1 cellular context compared by ENCODE assay signal in the genomic region with DNA sequence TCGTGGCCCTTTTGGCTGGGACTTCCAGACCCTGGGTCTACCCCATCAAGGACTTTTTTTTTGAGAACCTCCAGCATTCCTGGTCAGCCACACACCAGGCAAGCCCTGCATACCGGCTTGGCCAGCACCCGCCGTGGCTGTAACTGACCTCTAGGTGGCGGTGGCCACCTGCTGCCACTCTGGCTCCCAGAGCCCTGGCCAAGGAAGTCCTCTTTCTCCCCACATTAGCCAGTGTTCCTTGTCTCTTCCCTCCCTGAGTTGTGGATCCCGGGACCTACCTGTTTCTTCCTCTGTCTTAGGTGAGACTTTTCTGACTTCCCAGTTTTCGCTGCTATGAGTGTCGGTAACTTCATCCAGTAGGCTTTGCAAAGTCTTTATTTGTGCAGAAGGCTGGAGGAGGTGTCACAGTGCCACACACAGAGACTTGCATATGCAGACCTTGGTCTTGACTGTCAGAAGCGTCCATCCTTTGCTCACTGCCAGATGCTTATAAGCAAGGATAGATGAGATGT.
TF ChIP-seq lines count a peak whose summit lies in the region.

No MANE protein-coding gene starts in this region.

TF ChIP-seq in HepG2, 621 proteins besides CTCF, POLR2A, EP300 and RAD21 (continued from another document and continues in another):
- TF ChIP-seq, protein P1, sequence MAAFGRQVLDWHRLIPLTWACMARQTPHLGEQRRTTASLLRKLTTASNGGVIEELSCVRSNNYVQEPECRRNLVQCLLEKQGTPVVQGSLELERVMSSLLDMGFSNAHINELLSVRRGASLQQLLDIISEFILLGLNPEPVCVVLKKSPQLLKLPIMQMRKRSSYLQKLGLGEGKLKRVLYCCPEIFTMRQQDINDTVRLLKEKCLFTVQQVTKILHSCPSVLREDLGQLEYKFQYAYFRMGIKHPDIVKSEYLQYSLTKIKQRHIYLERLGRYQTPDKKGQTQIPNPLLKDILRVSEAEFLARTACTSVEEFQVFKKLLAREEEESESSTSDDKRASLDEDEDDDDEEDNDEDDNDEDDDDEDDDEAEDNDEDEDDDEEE (CRISPR knock-in tag; IDR thresholded peaks at IDR 0.05): no peak
- no peak for TF ChIP-seq ZSCAN12 (CRISPR knock-in tag; IDR thresholded peaks at IDR 0.05)
- no peak for TF ChIP-seq PCBP2 (optimal IDR thresholded peaks at IDR 0.05; ENCODE audit: low read depth, low read length, poor library complexity, severe bottlenecking)
- no peak for TF ChIP-seq GATAD2A (CRISPR knock-in tag; IDR thresholded peaks at IDR 0.05)
- no peak for TF ChIP-seq NAIF1 (CRISPR knock-in tag; IDR thresholded peaks at IDR 0.05; ENCODE audit: borderline replicate concordance)
- TF ChIP-seq BHLHE40 (IDR thresholded peaks at IDR 0.05; ENCODE audit: low read length): peak; percentile 52; the same call in 1 of the 2 replicates
- no peak for TF ChIP-seq SALL2 (CRISPR knock-in tag; IDR thresholded peaks at IDR 0.05)
- TF ChIP-seq THYN1 (CRISPR knock-in tag; IDR thresholded peaks at IDR 0.05; ENCODE audit: borderline replicate concordance, low read depth): no peak
- TF ChIP-seq, protein P2, sequence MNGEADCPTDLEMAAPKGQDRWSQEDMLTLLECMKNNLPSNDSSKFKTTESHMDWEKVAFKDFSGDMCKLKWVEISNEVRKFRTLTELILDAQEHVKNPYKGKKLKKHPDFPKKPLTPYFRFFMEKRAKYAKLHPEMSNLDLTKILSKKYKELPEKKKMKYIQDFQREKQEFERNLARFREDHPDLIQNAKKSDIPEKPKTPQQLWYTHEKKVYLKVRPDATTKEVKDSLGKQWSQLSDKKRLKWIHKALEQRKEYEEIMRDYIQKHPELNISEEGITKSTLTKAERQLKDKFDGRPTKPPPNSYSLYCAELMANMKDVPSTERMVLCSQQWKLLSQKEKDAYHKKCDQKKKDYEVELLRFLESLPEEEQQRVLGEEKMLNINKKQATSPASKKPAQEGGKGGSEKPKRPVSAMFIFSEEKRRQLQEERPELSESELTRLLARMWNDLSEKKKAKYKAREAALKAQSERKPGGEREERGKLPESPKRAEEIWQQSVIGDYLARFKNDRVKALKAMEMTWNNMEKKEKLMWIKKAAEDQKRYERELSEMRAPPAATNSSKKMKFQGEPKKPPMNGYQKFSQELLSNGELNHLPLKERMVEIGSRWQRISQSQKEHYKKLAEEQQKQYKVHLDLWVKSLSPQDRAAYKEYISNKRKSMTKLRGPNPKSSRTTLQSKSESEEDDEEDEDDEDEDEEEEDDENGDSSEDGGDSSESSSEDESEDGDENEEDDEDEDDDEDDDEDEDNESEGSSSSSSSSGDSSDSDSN (CRISPR knock-in tag; IDR thresholded peaks at IDR 0.05): peak; percentile 26; the same call in 1 of the 2 replicates
- TF ChIP-seq, protein P3, sequence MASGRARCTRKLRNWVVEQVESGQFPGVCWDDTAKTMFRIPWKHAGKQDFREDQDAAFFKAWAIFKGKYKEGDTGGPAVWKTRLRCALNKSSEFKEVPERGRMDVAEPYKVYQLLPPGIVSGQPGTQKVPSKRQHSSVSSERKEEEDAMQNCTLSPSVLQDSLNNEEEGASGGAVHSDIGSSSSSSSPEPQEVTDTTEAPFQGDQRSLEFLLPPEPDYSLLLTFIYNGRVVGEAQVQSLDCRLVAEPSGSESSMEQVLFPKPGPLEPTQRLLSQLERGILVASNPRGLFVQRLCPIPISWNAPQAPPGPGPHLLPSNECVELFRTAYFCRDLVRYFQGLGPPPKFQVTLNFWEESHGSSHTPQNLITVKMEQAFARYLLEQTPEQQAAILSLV (CRISPR knock-in tag; IDR thresholded peaks at IDR 0.05; ENCODE audit: borderline replicate concordance): 0 out of 2 replicates have a peak, but pooled peaks have one; percentile 59
- TF ChIP-seq ZNF331 (CRISPR knock-in tag; IDR thresholded peaks at IDR 0.05): no peak
- TF ChIP-seq, protein P4, sequence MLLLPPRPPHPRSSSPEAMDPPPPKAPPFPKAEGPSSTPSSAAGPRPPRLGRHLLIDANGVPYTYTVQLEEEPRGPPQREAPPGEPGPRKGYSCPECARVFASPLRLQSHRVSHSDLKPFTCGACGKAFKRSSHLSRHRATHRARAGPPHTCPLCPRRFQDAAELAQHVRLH (CRISPR knock-in tag; IDR thresholded peaks at IDR 0.05; ENCODE audit: borderline replicate concordance, low read depth): no peak
- TF ChIP-seq FOXO1 (CRISPR knock-in tag; IDR thresholded peaks at IDR 0.05): peak; percentile 36; the same call in 1 of the 2 replicates
- TF ChIP-seq, protein P5, sequence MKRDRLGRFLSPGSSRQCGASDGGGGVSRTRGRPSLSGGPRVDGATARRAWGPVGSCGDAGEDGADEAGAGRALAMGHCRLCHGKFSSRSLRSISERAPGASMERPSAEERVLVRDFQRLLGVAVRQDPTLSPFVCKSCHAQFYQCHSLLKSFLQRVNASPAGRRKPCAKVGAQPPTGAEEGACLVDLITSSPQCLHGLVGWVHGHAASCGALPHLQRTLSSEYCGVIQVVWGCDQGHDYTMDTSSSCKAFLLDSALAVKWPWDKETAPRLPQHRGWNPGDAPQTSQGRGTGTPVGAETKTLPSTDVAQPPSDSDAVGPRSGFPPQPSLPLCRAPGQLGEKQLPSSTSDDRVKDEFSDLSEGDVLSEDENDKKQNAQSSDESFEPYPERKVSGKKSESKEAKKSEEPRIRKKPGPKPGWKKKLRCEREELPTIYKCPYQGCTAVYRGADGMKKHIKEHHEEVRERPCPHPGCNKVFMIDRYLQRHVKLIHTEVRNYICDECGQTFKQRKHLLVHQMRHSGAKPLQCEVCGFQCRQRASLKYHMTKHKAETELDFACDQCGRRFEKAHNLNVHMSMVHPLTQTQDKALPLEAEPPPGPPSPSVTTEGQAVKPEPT (CRISPR knock-in tag; IDR thresholded peaks at IDR 0.05; ENCODE audit: low read depth): 0 out of 2 replicates have a peak, but pooled peaks have one; percentile 33
- TF ChIP-seq ZBTB20 (CRISPR knock-in tag; IDR thresholded peaks at IDR 0.05; ENCODE audit: borderline replicate concordance, low read depth): no peak
- TF ChIP-seq HHEX (CRISPR knock-in tag; IDR thresholded peaks at IDR 0.05): no peak
- TF ChIP-seq, protein P6, sequence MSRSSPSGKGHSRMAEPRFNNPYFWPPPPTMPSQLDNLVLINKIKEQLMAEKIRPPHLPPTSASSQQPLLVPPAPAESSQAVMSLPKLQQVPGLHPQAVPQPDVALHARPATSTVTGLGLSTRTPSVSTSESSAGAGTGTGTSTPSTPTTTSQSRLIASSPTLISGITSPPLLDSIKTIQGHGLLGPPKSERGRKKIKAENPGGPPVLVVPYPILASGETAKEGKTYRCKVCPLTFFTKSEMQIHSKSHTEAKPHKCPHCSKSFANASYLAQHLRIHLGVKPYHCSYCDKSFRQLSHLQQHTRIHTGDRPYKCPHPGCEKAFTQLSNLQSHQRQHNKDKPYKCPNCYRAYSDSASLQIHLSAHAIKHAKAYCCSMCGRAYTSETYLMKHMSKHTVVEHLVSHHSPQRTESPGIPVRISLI (CRISPR knock-in tag; IDR thresholded peaks at IDR 0.05; ENCODE audit: borderline replicate concordance): no peak; the same call in 1 of the 2 replicates
- TF ChIP-seq, protein P7, sequence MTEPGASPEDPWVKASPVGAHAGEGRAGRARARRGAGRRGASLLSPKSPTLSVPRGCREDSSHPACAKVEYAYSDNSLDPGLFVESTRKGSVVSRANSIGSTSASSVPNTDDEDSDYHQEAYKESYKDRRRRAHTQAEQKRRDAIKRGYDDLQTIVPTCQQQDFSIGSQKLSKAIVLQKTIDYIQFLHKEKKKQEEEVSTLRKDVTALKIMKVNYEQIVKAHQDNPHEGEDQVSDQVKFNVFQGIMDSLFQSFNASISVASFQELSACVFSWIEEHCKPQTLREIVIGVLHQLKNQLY (CRISPR knock-in tag; IDR thresholded peaks at IDR 0.05): no peak
- no peak for TF ChIP-seq TEAD2 (CRISPR knock-in tag; IDR thresholded peaks at IDR 0.05)
- no peak for TF ChIP-seq ZNF317 (CRISPR knock-in tag; IDR thresholded peaks at IDR 0.05)
- peak; percentile 36 for TF ChIP-seq ZEB1 (IDR thresholded peaks at IDR 0.05; ENCODE audit: insufficient replicate concordance, low read depth)
- TF ChIP-seq MATR3 (CRISPR knock-in tag; IDR thresholded peaks at IDR 0.05): no peak
- TF ChIP-seq ATAD3A (CRISPR knock-in tag; IDR thresholded peaks at IDR 0.05): no peak
- no peak for TF ChIP-seq NR3C1 (CRISPR knock-in tag; IDR thresholded peaks at IDR 0.05)
- TF ChIP-seq, protein P8, sequence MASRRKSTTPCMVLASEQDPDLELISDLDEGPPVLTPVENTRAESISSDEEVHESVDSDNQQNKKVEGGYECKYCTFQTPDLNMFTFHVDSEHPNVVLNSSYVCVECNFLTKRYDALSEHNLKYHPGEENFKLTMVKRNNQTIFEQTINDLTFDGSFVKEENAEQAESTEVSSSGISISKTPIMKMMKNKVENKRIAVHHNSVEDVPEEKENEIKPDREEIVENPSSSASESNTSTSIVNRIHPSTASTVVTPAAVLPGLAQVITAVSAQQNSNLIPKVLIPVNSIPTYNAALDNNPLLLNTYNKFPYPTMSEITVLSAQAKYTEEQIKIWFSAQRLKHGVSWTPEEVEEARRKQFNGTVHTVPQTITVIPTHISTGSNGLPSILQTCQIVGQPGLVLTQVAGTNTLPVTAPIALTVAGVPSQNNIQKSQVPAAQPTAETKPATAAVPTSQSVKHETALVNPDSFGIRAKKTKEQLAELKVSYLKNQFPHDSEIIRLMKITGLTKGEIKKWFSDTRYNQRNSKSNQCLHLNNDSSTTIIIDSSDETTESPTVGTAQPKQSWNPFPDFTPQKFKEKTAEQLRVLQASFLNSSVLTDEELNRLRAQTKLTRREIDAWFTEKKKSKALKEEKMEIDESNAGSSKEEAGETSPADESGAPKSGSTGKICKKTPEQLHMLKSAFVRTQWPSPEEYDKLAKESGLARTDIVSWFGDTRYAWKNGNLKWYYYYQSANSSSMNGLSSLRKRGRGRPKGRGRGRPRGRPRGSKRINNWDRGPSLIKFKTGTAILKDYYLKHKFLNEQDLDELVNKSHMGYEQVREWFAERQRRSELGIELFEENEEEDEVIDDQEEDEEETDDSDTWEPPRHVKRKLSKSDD (CRISPR knock-in tag; IDR thresholded peaks at IDR 0.05; ENCODE audit: low read depth): no peak
- TF ChIP-seq NFYB (CRISPR knock-in tag; IDR thresholded peaks at IDR 0.05): no peak
- TF ChIP-seq SRY (CRISPR knock-in tag; IDR thresholded peaks at IDR 0.05): peak; percentile 37; the same call in 1 of the 2 replicates
- TF ChIP-seq, protein P9, sequence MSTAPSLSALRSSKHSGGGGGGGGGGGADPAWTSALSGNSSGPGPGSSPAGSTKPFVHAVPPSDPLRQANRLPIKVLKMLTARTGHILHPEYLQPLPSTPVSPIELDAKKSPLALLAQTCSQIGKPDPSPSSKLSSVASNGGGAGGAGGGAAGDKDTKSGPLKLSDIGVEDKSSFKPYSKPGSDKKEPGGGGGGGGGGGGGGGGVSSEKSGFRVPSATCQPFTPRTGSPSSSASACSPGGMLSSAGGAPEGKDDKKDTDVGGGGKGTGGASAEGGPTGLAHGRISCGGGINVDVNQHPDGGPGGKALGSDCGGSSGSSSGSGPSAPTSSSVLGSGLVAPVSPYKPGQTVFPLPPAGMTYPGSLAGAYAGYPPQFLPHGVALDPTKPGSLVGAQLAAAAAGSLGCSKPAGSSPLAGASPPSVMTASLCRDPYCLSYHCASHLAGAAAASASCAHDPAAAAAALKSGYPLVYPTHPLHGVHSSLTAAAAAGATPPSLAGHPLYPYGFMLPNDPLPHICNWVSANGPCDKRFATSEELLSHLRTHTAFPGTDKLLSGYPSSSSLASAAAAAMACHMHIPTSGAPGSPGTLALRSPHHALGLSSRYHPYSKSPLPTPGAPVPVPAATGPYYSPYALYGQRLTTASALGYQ (CRISPR knock-in tag; IDR thresholded peaks at IDR 0.05): no peak
- no peak for TF ChIP-seq NCOR1 (IDR thresholded peaks at IDR 0.05; ENCODE audit: borderline replicate concordance, low read length)
- no peak for TF ChIP-seq JUND (CRISPR knock-in tag; IDR thresholded peaks at IDR 0.05)
- no peak for TF ChIP-seq ZNF577 (CRISPR knock-in tag; IDR thresholded peaks at IDR 0.05; ENCODE audit: borderline replicate concordance, low read depth)
- TF ChIP-seq ZSCAN20 (CRISPR knock-in tag; IDR thresholded peaks at IDR 0.05; ENCODE audit: borderline replicate concordance): no peak
- TF ChIP-seq ZBTB38 (CRISPR knock-in tag; IDR thresholded peaks at IDR 0.05): peak; percentile 40; the same call in 1 of the 2 replicates
- no peak for TF ChIP-seq ZNF3 (CRISPR knock-in tag; IDR thresholded peaks at IDR 0.05)
